In the genomic region with DNA sequence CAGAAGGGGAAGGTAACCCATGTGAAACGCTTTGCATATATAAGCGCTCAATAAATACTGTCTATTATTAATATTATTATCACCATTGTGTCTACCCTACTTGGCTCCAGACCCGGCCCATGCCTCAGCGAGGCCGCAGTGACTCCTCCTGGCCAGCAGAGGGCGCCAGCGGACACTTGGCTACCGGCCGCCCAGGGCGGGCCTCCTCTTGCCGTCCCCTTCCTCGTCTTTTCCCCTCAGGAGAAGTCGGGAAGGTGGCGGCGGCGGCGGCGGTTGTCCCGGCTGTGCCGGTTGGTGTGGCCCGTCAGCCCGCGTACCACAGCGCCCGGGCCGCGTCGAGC, we compare ENCODE assay signal across 8 cellular contexts. TPM values are rescaled to one million over a fixed set of nuclear protein-coding genes. Genes with fewer than 3 reads are reported as not detected.
DNase-seq lines count a peak whose midpoint lies in the region; ATAC-seq and TF ChIP-seq lines count a peak whose summit lies in the region.

TSS of gene AGFG1 (plus strand) at position 233 of the 341 bp plus-strand sequence. CDS start 266 bp downstream, outside the sequence.

- H4K20me1 ChIP-seq in Karpas-422 (ENCODE audit: insufficient read depth, low read depth, low read length): peaks cover 12% of the 10 kb centered on the region

- H3K4me2 ChIP-seq in Karpas-422 (ENCODE audit: low read depth, low read length, poor library complexity, severe bottlenecking): peak within 1 kb of the TSS; percentile 98

- H3K9me3 ChIP-seq in Karpas-422 (ENCODE audit: low read length) (no peaks in the 10 kb centered on the region), SJCRH30 (replicated peaks) (no peaks in the 10 kb centered on the region), neuron (ENCODE audit: low read length) (no peaks in the 10 kb centered on the region), subcutaneous abdominal adipose tissue (ENCODE audit: control insufficient read depth in 5 of 5, low read length in 5 of 5) (no peaks in the 10 kb centered on the region)

- H3K27ac ChIP-seq in Karpas-422 (ENCODE audit: low read length): peak within 1 kb of the TSS; percentile 56; the same call in 1 of the 2 replicates
- no peak within 1 kb of the TSS; the same call in 1 of the 2 replicates for H3K27ac ChIP-seq in SJCRH30
- H3K27ac ChIP-seq in foreskin keratinocyte: peak within 1 kb of the TSS; percentile 86
- H3K27ac ChIP-seq in subcutaneous abdominal adipose tissue (ENCODE audit: low read depth, low read length): peak within 1 kb of the TSS; percentile 88

- H3K27me3 ChIP-seq in Karpas-422 (ENCODE audit: low read length): no peaks in the 10 kb centered on the region
- H3K27me3 ChIP-seq in SJCRH30: no peaks in the 10 kb centered on the region
- no peaks in the 10 kb centered on the region for H3K27me3 ChIP-seq in foreskin keratinocyte
- H3K27me3 ChIP-seq in neuron (ENCODE audit: insufficient read depth, low read length): no peaks in the 10 kb centered on the region
- no peaks in the 10 kb centered on the region for H3K27me3 ChIP-seq in subcutaneous abdominal adipose tissue (ENCODE audit: control insufficient read depth in 5 of 5, insufficient read depth in 4 of 5, low read length in 5 of 5)

- H3K36me3 ChIP-seq in Karpas-422 (ENCODE audit: insufficient read depth, low read length) (no peaks in the 10 kb centered on the region), SJCRH30 (no peaks in the 10 kb centered on the region; the same call in 1 of the 2 replicates), neuron (ENCODE audit: insufficient read depth, low read length) (no peaks in the 10 kb centered on the region), subcutaneous abdominal adipose tissue (ENCODE audit: control insufficient read depth in 5 of 5, insufficient read depth in 5 of 5, low read length in 5 of 5) (no peaks in the 10 kb centered on the region)

- peak within 1 kb of the TSS; percentile 37; the same call in 1 of the 2 replicates for H2AFZ ChIP-seq in Karpas-422 (ENCODE audit: low read length)
- no peak within 1 kb of the TSS for H2AFZ ChIP-seq in neuron (ENCODE audit: low read depth, low read length)

- in situ Hi-C loops in G401 (cut with HindIII; ENCODE audit: low sequenced_read_pairs): no loop called here

- H3K9me2 ChIP-seq in Karpas-422 (replicated peaks; ENCODE audit: insufficient read depth, low read length): no peaks in the 10 kb centered on the region

- H3K4me3 ChIP-seq in Karpas-422 (ENCODE audit: low read length) (peak within 1 kb of the TSS; percentile 89), SJCRH30 (peak within 1 kb of the TSS; percentile 93), neuron (ENCODE audit: low read length) (peak within 1 kb of the TSS; percentile 100), subcutaneous abdominal adipose tissue (ENCODE audit: low read depth in 1 of 5, low read length in 5 of 5) (peak within 1 kb of the TSS; percentile 79 to 93 (median 90))

- DNase-seq in G401 (ENCODE audit: low spot score) (peak; percentile 80), Karpas-422 (peak; percentile 92), SJCRH30 (peak; percentile 83 to 89), activated gamma-delta T cell treated with Interleukin-2 at 50 U/mL for 16 hours (peak; percentile 78), foreskin keratinocyte (peak in 1 of 2 donors; percentile 29)

- H3K9ac ChIP-seq in Karpas-422 (ENCODE audit: low read length): peak within 1 kb of the TSS; percentile 96
- H3K9ac ChIP-seq in subcutaneous abdominal adipose tissue (ENCODE audit: low read length in 5 of 5): peak within 1 kb of the TSS in 4 of 5 donors; percentile 84 to 90 (median 88)

- ATAC-seq in GM21825 (IDR thresholded peaks at IDR 0.05; ENCODE audit: unreplicated experiment) (peak; percentile 84), foreskin keratinocyte (peak; percentile 91)

- peak; percentile 99 for TF ChIP-seq CTCF in foreskin keratinocyte (conservative IDR thresholded peaks at IDR 0.05)

- peaks cover 30% of the 10 kb centered on the region for H3K4me1 ChIP-seq in Karpas-422 (ENCODE audit: low read length)
- H3K4me1 ChIP-seq in SJCRH30: peaks cover 8% of the 10 kb centered on the region
- peaks cover 18% of the 10 kb centered on the region for H3K4me1 ChIP-seq in foreskin keratinocyte
- peaks cover 15% of the 10 kb centered on the region for H3K4me1 ChIP-seq in neuron (ENCODE audit: insufficient read depth, low read length)
- H3K4me1 ChIP-seq in subcutaneous abdominal adipose tissue (ENCODE audit: control insufficient read depth in 5 of 5, insufficient read depth in 5 of 5, low read length in 5 of 5): peaks cover 4 to 32% (median 28%) of the 10 kb centered on the region in 5 donors

- peaks cover 47% of the 10 kb centered on the region for H3K79me2 ChIP-seq in Karpas-422 (ENCODE audit: low read length)

RNA-seq across cellular contexts. Expression of gene AGFG1, which starts in this region (rescaled TPM):
- total RNA-seq in G401 (2014; rRNA removed; shearing (Covaris generic)): 37.8 and 54.9 TPM in 2 replicates
- total RNA-seq in Karpas-422 (2014; rRNA removed; shearing (Covaris generic); ENCODE audit: low replicate concordance): 35.6 and 121 TPM in 2 replicates
- total RNA-seq in SJCRH30 (2014; rRNA removed; shearing (Covaris generic)): 76.0 and 89.9 TPM in 2 replicates
- total RNA-seq in foreskin keratinocyte: 80.3 and 83.0 TPM in 2 replicates
- 42.1 and 47.6 TPM in 2 replicates for polyA plus RNA-seq in foreskin keratinocyte
